8 cellular contexts compared by ENCODE assay signal in the genomic region with DNA sequence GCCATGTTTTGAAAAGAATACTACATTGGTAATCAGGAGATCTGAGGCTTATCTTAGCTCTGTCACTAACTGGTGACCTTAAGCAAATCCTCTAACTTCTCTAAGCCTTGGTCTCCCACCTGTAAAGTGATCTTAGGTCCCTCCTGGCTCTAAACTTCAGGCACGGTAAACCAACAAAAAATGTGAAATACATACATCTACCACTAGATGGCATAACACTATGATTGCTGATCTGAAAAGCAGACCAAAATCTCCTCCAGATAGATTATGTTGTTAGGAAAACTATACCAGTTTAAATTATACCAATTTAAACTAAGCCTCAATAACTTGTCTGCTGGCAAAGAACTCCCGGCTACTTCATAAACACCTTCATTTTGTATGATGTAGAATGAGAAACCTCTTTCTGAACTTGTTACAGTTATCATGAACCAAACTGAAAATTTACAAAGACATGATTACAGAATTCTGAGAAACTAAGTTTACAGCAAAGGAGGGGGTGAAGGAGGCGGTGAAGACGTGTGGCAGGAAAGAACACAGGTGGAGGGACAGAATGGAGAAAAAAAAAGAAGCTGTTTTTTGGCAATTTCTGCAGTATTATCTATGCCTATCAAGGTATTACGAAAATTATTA.
A peak's percentile ranks its signal among the peaks of the same experiment; 100 is the strongest.
DNase-seq lines count a peak whose midpoint lies in the region; ATAC-seq, FAIRE-seq and TF ChIP-seq lines count a peak whose summit lies in the region.

No MANE protein-coding gene starts in this region.

- peak; percentile 72 for TF ChIP-seq CTCF in OCI-LY1 (IDR thresholded peaks at IDR 0.05; ENCODE audit: low read length)
- TF ChIP-seq CTCF in lung (IDR thresholded peaks at IDR 0.05; ENCODE audit: control extremely low read depth, extremely low read depth), result peak; percentile 64

- no peaks in the 10 kb centered on the region for H3K36me3 ChIP-seq in OCI-LY1 (ENCODE audit: insufficient read depth, low read length)
- H3K36me3 ChIP-seq in lung (ENCODE audit: control insufficient read depth in 2 of 2, insufficient read depth in 2 of 2, low read length in 2 of 2), result no peaks in the 10 kb centered on the region

- no peaks in the 10 kb centered on the region for H3K9me2 ChIP-seq in OCI-LY1 (ENCODE audit: low read depth, low read length)

- no peaks in the 10 kb centered on the region for H3F3A ChIP-seq in OCI-LY1 (ENCODE audit: insufficient read depth, low read length)

- H3K27me3 ChIP-seq in OCI-LY1 (ENCODE audit: insufficient read depth, low read length) (no peaks in the 10 kb centered on the region), lung (ENCODE audit: control insufficient read depth, insufficient read depth) (no peaks in the 10 kb centered on the region)

- peak; percentile 97 for FAIRE-seq in G401.6 (lab: Jason Lieb, UNC)

- H3K4me1 ChIP-seq in OCI-LY1 (ENCODE audit: insufficient read depth, low read length, severe bottlenecking) (no peaks in the 10 kb centered on the region), lung (ENCODE audit: control insufficient read depth in 2 of 2, insufficient read depth in 2 of 2, low read length in 2 of 2) (peaks cover 4 to 5% of the 10 kb centered on the region in 2 donors)

- H3K4me2 ChIP-seq in OCI-LY1 (ENCODE audit: low read length), result no peak overlapping the region

- H3K4me3 ChIP-seq in OCI-LY1 (ENCODE audit: low read depth, low read length, poor library complexity, severe bottlenecking) (no peak overlapping the region), lung (no peak overlapping the region)

- DNase-seq in HT1080 (ENCODE audit: low read depth) (peak; percentile 52), dedifferentiated amniotic fluid mesenchymal stem cell (ENCODE audit: extremely low spot score) (peak; percentile 56), lung (ENCODE audit: low spot score) (no peak), islet precursor cell (no peak)
- no peak for DNase-seq in activated naive CD4-positive, alpha-beta T cell treated with anti-CD3 and anti-CD28 coated beads, Interleukin-2, amount 50 U/mL, for 16 hours

- H3K27ac ChIP-seq in OCI-LY1 (ENCODE audit: low read depth, low read length, poor library complexity, severe bottlenecking) (no peak overlapping the region), lung (ENCODE audit: low read depth in 1 of 2, low read length in 1 of 2) (no peak overlapping the region)

- H4K20me1 ChIP-seq in OCI-LY1 (ENCODE audit: insufficient read depth, low read length), result no peaks in the 10 kb centered on the region

- H3K79me2 ChIP-seq in OCI-LY1 (ENCODE audit: insufficient read depth, low read length), result no peaks in the 10 kb centered on the region

- H2AFZ ChIP-seq in OCI-LY1 (ENCODE audit: low read length), result no peak overlapping the region

- H3K9me3 ChIP-seq in OCI-LY1 (ENCODE audit: low read length) (peaks cover 3% of the 10 kb centered on the region; the same call in 1 of the 2 replicates), lung (ENCODE audit: control insufficient read depth in 2 of 2, insufficient read depth in 1 of 2, low read length in 1 of 2) (no peaks in the 10 kb centered on the region)

- no peak overlapping the region for H3K9ac ChIP-seq in OCI-LY1 (ENCODE audit: low read length)

- WGBS in lung, 2 donors, result 29 to 34% methylated on average over 5 of the region's 5 CpGs

- ATAC-seq in lung (ENCODE audit: insufficient read depth, low FRiP score) (no peak), HG03521 (IDR thresholded peaks at IDR 0.05; ENCODE audit: unreplicated experiment) (no peak)

Comparison
In these comparisons a context has a peak if more than half of its experiments do, and no peak if none do; other contexts are left out.
1. DNase-seq: peak in HT1080 (single experiment) and dedifferentiated amniotic fluid mesenchymal stem cell (single experiment); none in lung (single experiment), islet precursor cell (single experiment) and activated naive CD4-positive, alpha-beta T cell treated with anti-CD3 and anti-CD28 coated beads, Interleukin-2, amount 50 U/mL, for 16 hours (single experiment).